29 cellular contexts compared by ENCODE assay signal in genomic region chr12:81863406-81863805, GRCh38.
DNase-seq lines count a peak whose midpoint lies in the region; ATAC-seq and TF ChIP-seq lines count a peak whose summit lies in the region.
"Had no signal": no experiment of that assay in that cellular context is flagged by ENCODE, and none has a peak within 500 bp of the region (broad histone marks: within the 10 kb centered on the region; RNA-seq: fewer than 3 reads in every experiment).

No MANE protein-coding gene starts in this region.

- no peaks in the 10 kb centered on the region for H3K4me1 ChIP-seq in NT2/D1 (ENCODE audit: insufficient read depth, insufficient read length)
- H3K4me1 ChIP-seq: BLaER1, breast epithelium, psoas muscle, upper lobe of left lung had no signal

- H3K9ac ChIP-seq in NT2/D1 (ENCODE audit: insufficient read length, low read depth): no peak overlapping the region
- H3K9ac ChIP-seq: BLaER1 had no signal

- no peaks in the 10 kb centered on the region for H3K9me3 ChIP-seq in NT2/D1 (ENCODE audit: insufficient read depth, low read length)
- H3K9me3 ChIP-seq: BLaER1, breast epithelium, psoas muscle, upper lobe of left lung had no signal

- no peak overlapping the region for H3K4me3 ChIP-seq in NT2/D1 (ENCODE audit: insufficient read length, low read depth)
- H3K4me3 ChIP-seq in choroid plexus epithelial cell (ENCODE audit: low read depth, low read length): no peak overlapping the region
- no peak overlapping the region for H3K4me3 ChIP-seq in kidney epithelial cell (ENCODE audit: low read depth, low read length)
- H3K4me3 ChIP-seq: BLaER1, breast epithelium, psoas muscle, upper lobe of left lung had no signal

- H3K27me3 ChIP-seq in NT2/D1 (ENCODE audit: insufficient read depth, insufficient read length) (no peaks in the 10 kb centered on the region), kidney epithelial cell (ENCODE audit: control insufficient read depth, insufficient read depth, low read length) (no peaks in the 10 kb centered on the region)
- H3K27me3 ChIP-seq: BLaER1, breast epithelium, upper lobe of left lung had no signal

- peak; percentile 9 for DNase-seq in NT2/D1 (ENCODE audit: low read depth, low spot score)
- DNase-seq in choroid plexus epithelial cell (ENCODE audit: low read depth): peak; percentile 59
- DNase-seq in kidney epithelial cell (ENCODE audit: low read depth): peak; percentile 34
- peak; percentile 1 for DNase-seq in smooth muscle cell of the brain vasculature (ENCODE audit: low read depth, low spot score)
- DNase-seq in omental fat pad (ENCODE audit: low spot score): no peak
- DNase-seq: activated CD4-positive, alpha-beta T cell treated with anti-CD3 and anti-CD28 coated beads, Interleukin-2, amount 50 U/mL, for 4 hours; activated naive CD4-positive, alpha-beta T cell treated with anti-CD3 and anti-CD28 coated beads for 36 hours; DMS153; islet precursor cell; midbrain; naive B cell; NCI-H1092 treated with DMSO at 0.1 percent for 48 hours; NCI-H187; NCI-H2171 treated with DMSO at 0.1 percent for 48 hours; NCI-H510A treated with DMSO at 0.1 percent for 48 hours; NK-92 treated with Interleukin-12 subunit alpha and Interleukin-12 subunit beta, amount 100 ng/mL, for 24 hours; nucleus accumbens; PC-3; psoas muscle; stimulated activated CD4-positive, alpha-beta T cell treated with anti-CD3 and anti-CD28 coated beads, Interleukin-15, amount 100 ng/mL, for 24 hours; substantia nigra; upper lobe of left lung had no signal

- no peak for ATAC-seq in GM21390 (IDR thresholded peaks at IDR 0.05; ENCODE audit: unreplicated experiment)
- ATAC-seq in omental fat pad (ENCODE audit: low FRiP score): no peak
- ATAC-seq in GM18498 (IDR thresholded peaks at IDR 0.05; ENCODE audit: unreplicated experiment): no peak
- ATAC-seq: PC-3; psoas muscle; Right ventricle myocardium inferior; SK-N-SH treated with all-trans-retinoic acid at 6 μM for 48 hours; stimulated activated effector memory CD8-positive, alpha-beta T cell treated with anti-CD3 and anti-CD28 coated beads, Interleukin-12 subunit alpha, Interleukin-12 subunit beta, amount 100 ng/mL, for 72 hours had no signal

- TF ChIP-seq CTCF in choroid plexus epithelial cell (conservative IDR thresholded peaks at IDR 0.05; ENCODE audit: low read depth, low read length) (no peak), kidney epithelial cell (IDR thresholded peaks at IDR 0.05; ENCODE audit: insufficient read depth, low read length, poor library complexity, severe bottlenecking) (no peak), omental fat pad (IDR thresholded peaks at IDR 0.05) (no peak)

- no peaks in the 10 kb centered on the region for H3K36me3 ChIP-seq in NT2/D1 (ENCODE audit: insufficient read depth, insufficient read length, low read length)
- no peaks in the 10 kb centered on the region for H3K36me3 ChIP-seq in kidney epithelial cell (ENCODE audit: control insufficient read depth, insufficient read depth, low read length)
- H3K36me3 ChIP-seq: BLaER1, breast epithelium, upper lobe of left lung had no signal
